ENCODE assay signal across 15 cellular contexts in the genomic region with DNA sequence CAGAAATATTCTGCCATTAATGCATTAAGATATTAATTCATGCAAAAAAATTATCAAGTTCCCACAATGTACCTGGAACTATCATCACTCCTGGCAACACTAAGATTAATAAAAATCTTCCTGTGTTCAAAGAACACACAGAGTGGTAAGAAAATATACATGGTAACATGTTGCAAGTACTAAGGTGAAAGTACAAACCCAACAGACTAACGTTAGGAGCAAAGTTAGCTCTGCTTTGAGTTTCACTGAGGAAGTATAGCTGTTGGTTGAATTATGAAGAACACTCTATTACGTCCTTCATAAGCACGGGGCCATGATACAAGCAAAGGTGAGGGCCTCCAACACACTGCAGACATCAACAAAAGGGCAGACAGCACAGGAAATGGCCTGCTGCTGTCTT. TPM values are rescaled to one million over a fixed set of nuclear protein-coding genes. Genes with fewer than 3 reads are reported as not detected.
A peak's percentile ranks its signal among the peaks of the same experiment; 100 is the strongest.
DNase-seq lines count a peak whose midpoint lies in the region; ATAC-seq, FAIRE-seq and TF ChIP-seq lines count a peak whose summit lies in the region.
"Had no signal": no experiment of that assay in that cellular context is flagged by ENCODE, and none has a peak within 500 bp of the region (broad histone marks: within the 10 kb centered on the region; RNA-seq: fewer than 3 reads in every experiment).

No MANE protein-coding gene starts in this region.

- H3K4me3 ChIP-seq in liver (ENCODE audit: low read depth in 1 of 3, low read length in 3 of 3) (no peak overlapping the region), HepG2 (replicated peaks in 1 of 3; ENCODE audit: insufficient read depth in 1 of 3, low read depth in 2 of 3, low read length in 3 of 3) (no peak overlapping the region), Loucy (ENCODE audit: low read length, poor library complexity, severe bottlenecking) (no peak overlapping the region), MG63 (no peak overlapping the region)
- no peak overlapping the region for H3K4me3 ChIP-seq in naive thymus-derived CD4-positive, alpha-beta T cell (ENCODE audit: low read length)
- H3K4me3 ChIP-seq: GM12878, GM23248 had no signal

- H3K4me3 Mint-ChIP-seq in activated CD4-positive, alpha-beta T cell treated with anti-CD3 and anti-CD28 coated beads, Interleukin-2, amount 10 ng/mL, durations not matched to agents 24 days and 14 days = no peak overlapping the region
- no peak overlapping the region for H3K4me3 Mint-ChIP-seq in naive thymus-derived CD4-positive, alpha-beta T cell
- H3K4me3 Mint-ChIP-seq: CD14-positive monocyte had no signal

- peaks cover 36% of the 10 kb centered on the region for H3K4me1 Mint-ChIP-seq in activated CD4-positive, alpha-beta T cell treated with anti-CD3 and anti-CD28 coated beads, Interleukin-2, amount 10 ng/mL, durations not matched to agents 24 days and 14 days
- peaks cover 40 to 77% (median 65%) of the 10 kb centered on the region in 7 donors for H3K4me1 Mint-ChIP-seq in naive thymus-derived CD4-positive, alpha-beta T cell

- no peaks in the 10 kb centered on the region for H3K27me3 Mint-ChIP-seq in activated CD4-positive, alpha-beta T cell treated with anti-CD3 and anti-CD28 coated beads, Interleukin-2, amount 10 ng/mL, durations not matched to agents 24 days and 14 days
- no peaks in the 10 kb centered on the region for H3K27me3 Mint-ChIP-seq in naive thymus-derived CD4-positive, alpha-beta T cell

- H3K4me2 ChIP-seq in HepG2 (ENCODE audit: low read depth, low read length) (no peak overlapping the region), Loucy (ENCODE audit: low read depth, low read length, poor library complexity, severe bottlenecking) (peak overlapping the region; percentile 61)

- H3F3A ChIP-seq in Loucy (ENCODE audit: low read depth) = peaks cover 3% of the 10 kb centered on the region; the same call in 1 of the 2 replicates

- H3K79me2 ChIP-seq in HepG2 (ENCODE audit: insufficient read depth, low read length) (peaks cover 12% of the 10 kb centered on the region), Loucy (ENCODE audit: insufficient read depth, low read length) (peaks cover 44% of the 10 kb centered on the region)

- TF ChIP-seq CTCF in liver (IDR thresholded peaks at IDR 0.05; ENCODE audit: low read depth, low read length, missing input control) (no peak), HepG2 (CRISPR knock-in tag; IDR thresholded peaks at IDR 0.05) (no peak), Loucy (conservative IDR thresholded peaks at IDR 0.05; ENCODE audit: low read length) (no peak)

- H3K4me1 ChIP-seq in liver (ENCODE audit: control insufficient read depth in 4 of 4, insufficient read depth in 4 of 4, low read length in 3 of 4) (peaks cover 4 to 19% (median 13%) of the 10 kb centered on the region in 4 donors), HepG2 (ENCODE audit: insufficient read depth, low read length) (peaks cover 48% of the 10 kb centered on the region), Loucy (ENCODE audit: insufficient read depth, low read length, poor library complexity, severe bottlenecking) (peaks cover 46% of the 10 kb centered on the region)
- peaks cover 10 to 17% of the 10 kb centered on the region in 2 donors for H3K4me1 ChIP-seq in naive thymus-derived CD4-positive, alpha-beta T cell (ENCODE audit: control insufficient read depth in 2 of 2, insufficient read depth in 2 of 2, low read length in 2 of 2)

- no TSS peak for BruUV-seq in HepG2 (replicated peaks; lab: Mats Ljungman, UMichigan)

- no peaks in the 10 kb centered on the region for H3K9me3 Mint-ChIP-seq in activated CD4-positive, alpha-beta T cell treated with anti-CD3 and anti-CD28 coated beads, Interleukin-2, amount 10 ng/mL, durations not matched to agents 24 days and 14 days
- peaks cover 0 to 6% (median 0%) of the 10 kb centered on the region in 11 donors for H3K9me3 Mint-ChIP-seq in naive thymus-derived CD4-positive, alpha-beta T cell
- H3K9me3 Mint-ChIP-seq: CD14-positive monocyte had no signal

- no peak overlapping the region for H3K27ac Mint-ChIP-seq in activated CD4-positive, alpha-beta T cell treated with anti-CD3 and anti-CD28 coated beads, Interleukin-2, amount 10 ng/mL, durations not matched to agents 24 days and 14 days
- H3K27ac Mint-ChIP-seq in naive thymus-derived CD4-positive, alpha-beta T cell = peak overlapping the region in 5 of 9 donors; percentile 18 to 53 (median 36)

- TF ChIP-seq EP300 in HepG2 (IDR thresholded peaks at IDR 0.05; ENCODE audit: low read depth in 2 of 2, low read length in 2 of 2) = no peak
- TF ChIP-seq EP300 in HepG2 (CRISPR knock-in tag; IDR thresholded peaks at IDR 0.05; ENCODE audit: borderline replicate concordance) = no peak

- WGBS in liver = 65% methylated on average over 3 of the region's 3 CpGs
- 76% methylated on average over 3 of the region's 3 CpGs for WGBS in HepG2 (ENCODE audit: low lambda C conversion rate)

- H3K27ac ChIP-seq in liver (ENCODE audit: low read depth in 1 of 2, low read length in 2 of 2) (no peak overlapping the region), HepG2 (ENCODE audit: extremely low read length, insufficient read depth, low read length) (no peak overlapping the region)
- no peak overlapping the region for H3K27ac ChIP-seq in naive thymus-derived CD4-positive, alpha-beta T cell (ENCODE audit: low read depth, low read length)
- H3K27ac ChIP-seq: GM23248 had no signal

- no peaks in the 10 kb centered on the region for H3K9me2 ChIP-seq in Loucy (replicated peaks; ENCODE audit: low read depth, low read length)

- H4K20me1 ChIP-seq in HepG2 (ENCODE audit: insufficient read depth, low read length) (no peaks in the 10 kb centered on the region), Loucy (ENCODE audit: insufficient read depth, low read length, poor library complexity, severe bottlenecking) (peaks cover 3% of the 10 kb centered on the region)

- CTCF ChIA-PET in HepG2 (lab: Yijun Ruan, JAX; ENCODE audit: low intra/inter-chr PET ratio, low total read pairs) = no interaction called here
- CTCF ChIA-PET in naive thymus-derived CD4-positive, alpha-beta T cell (lab: Charles Lee) = no interaction called here

- no peaks in the 10 kb centered on the region for H3K9me3 ChIP-seq in liver (ENCODE audit: control insufficient read depth in 4 of 4, low read length in 3 of 4)
- H3K9me3 ChIP-seq in HepG2 (ENCODE audit: low read length) = no peaks in the 10 kb centered on the region
- no peaks in the 10 kb centered on the region for H3K9me3 ChIP-seq in Loucy (ENCODE audit: insufficient read depth, low read depth, low read length)
- H3K9me3 ChIP-seq in naive thymus-derived CD4-positive, alpha-beta T cell (ENCODE audit: control insufficient read depth in 2 of 3, low read length in 3 of 3) = no peaks in the 10 kb centered on the region
- H3K9me3 ChIP-seq in MG63 = no peaks in the 10 kb centered on the region

- no peak for FAIRE-seq in HepG2 (lab: Jason Lieb, UNC)

- H3K36me3 Mint-ChIP-seq in activated CD4-positive, alpha-beta T cell treated with anti-CD3 and anti-CD28 coated beads, Interleukin-2, amount 10 ng/mL, durations not matched to agents 24 days and 14 days (ENCODE audit: low read depth) = peaks cover 57% of the 10 kb centered on the region
- H3K36me3 Mint-ChIP-seq in naive thymus-derived CD4-positive, alpha-beta T cell = peaks cover 20 to 65% (median 60%) of the 10 kb centered on the region in 5 donors

- H3K27me3 ChIP-seq in liver (ENCODE audit: control insufficient read depth in 4 of 4, insufficient read depth in 4 of 4, low read length in 3 of 4) = no peaks in the 10 kb centered on the region
- H3K27me3 ChIP-seq in HepG2 (ENCODE audit: control insufficient read depth in 1 of 2, insufficient read depth in 2 of 2, low read length in 2 of 2) = no peaks in the 10 kb centered on the region
- H3K27me3 ChIP-seq in Loucy (ENCODE audit: insufficient read depth, low read length, poor library complexity, severe bottlenecking) = no peaks in the 10 kb centered on the region
- H3K27me3 ChIP-seq in naive thymus-derived CD4-positive, alpha-beta T cell (ENCODE audit: control insufficient read depth in 2 of 2, insufficient read depth in 2 of 2, low read length in 2 of 2) = no peaks in the 10 kb centered on the region
- no peaks in the 10 kb centered on the region for H3K27me3 ChIP-seq in MG63

- no peak for TF ChIP-seq POLR2A in HepG2 (IDR thresholded peaks at IDR 0.05; ENCODE audit: insufficient read depth in 1 of 2, low read depth in 2 of 2, low read length in 2 of 2)

- DNase-seq in activated CD4-positive, alpha-beta T cell treated with anti-CD3 and anti-CD28 coated beads, Interleukin-2, amount 10 ng/mL, durations not matched to agents 24 days and 14 days = peak; percentile 47
- DNase-seq in activated CD4-positive, alpha-beta T cell treated with anti-CD3 and anti-CD28 coated beads, Interleukin-2, amount 50 U/mL, for 1 hour = no peak
- no peak for DNase-seq in HepG2 (ENCODE audit: low spot score)
- no peak for DNase-seq in naive thymus-derived CD4-positive, alpha-beta T cell
- no peak for DNase-seq in MG63
- DNase-seq in 8988T = no peak
- DNase-seq: ACHN, DMS79, GM23248, IMR-90 had no signal

- H2AFZ ChIP-seq in HepG2 (ENCODE audit: low read length) (no peak overlapping the region), Loucy (ENCODE audit: low read length) (no peak overlapping the region)
- H2AFZ ChIP-seq: GM23248 had no signal

- POLR2A ChIA-PET in HepG2 (lab: Yijun Ruan, JAX) = no interaction called here
- POLR2A ChIA-PET in naive thymus-derived CD4-positive, alpha-beta T cell (lab: Charles Lee) = no interaction called here

- TF ChIP-seq RAD21 in liver (IDR thresholded peaks at IDR 0.05) = no peak
- TF ChIP-seq RAD21 in HepG2 (CRISPR knock-in tag; IDR thresholded peaks at IDR 0.05) = no peak

- in situ Hi-C loops in HepG2 (cut with HindIII; ENCODE audit: extremely low pct_ligation_motif_present, low pct_unique_long_range_greater_than_20kb) = no loop called here

- ATAC-seq in HepG2 = no peak
- no peak for ATAC-seq in naive thymus-derived CD4-positive, alpha-beta T cell
- ATAC-seq: GM12878, HCT116 had no signal

- intact Hi-C loops in activated CD4-positive, alpha-beta T cell treated with anti-CD3 and anti-CD28 coated beads, Interleukin-2, amount 10 ng/mL, durations not matched to agents 24 days and 14 days (cut with micrococcal nuclease) = loop anchor here (10.0 kb wide), 1 partner anchor 962 kb away; no protein-coding TSS in a partner anchor
- intact Hi-C loops in HepG2 (cut with micrococcal nuclease; ENCODE audit: unreplicated experiment) = no loop called here
- intact Hi-C loops in naive thymus-derived CD4-positive, alpha-beta T cell (cut with micrococcal nuclease) = loop anchor here in 1 of 2 donors (10.0 kb wide), 1 partner anchor 652 kb away; no protein-coding TSS in a partner anchor

- H3K9ac ChIP-seq in liver (ENCODE audit: low read depth in 1 of 2, low read length in 2 of 2) (no peak overlapping the region), HepG2 (ENCODE audit: insufficient read depth, low read depth, low read length) (no peak overlapping the region), Loucy (ENCODE audit: low read depth, low read length, poor library complexity, severe bottlenecking) (no peak overlapping the region)
- H3K9ac ChIP-seq: GM23248 had no signal

- H3K36me3 ChIP-seq in liver (ENCODE audit: control insufficient read depth in 4 of 4, insufficient read depth in 3 of 4, low read depth in 1 of 4, low read length in 3 of 4) (peaks cover 0 to 18% (median 9%) of the 10 kb centered on the region in 4 donors), HepG2 (replicated peaks in 1 of 2; ENCODE audit: control insufficient read depth in 1 of 2, insufficient read depth in 2 of 2, low read length in 2 of 2) (peaks cover 4 to 29% of the 10 kb centered on the region in 2 experiments; a peak in 3 of 5 replicates), Loucy (ENCODE audit: insufficient read depth, low read length) (peaks cover 26% of the 10 kb centered on the region; the same call in 1 of the 2 replicates), MG63 (peaks cover 8% of the 10 kb centered on the region; the same call in 1 of the 2 replicates)
- peaks cover 4 to 52% (median 10%) of the 10 kb centered on the region in 3 experiments for H3K36me3 ChIP-seq in naive thymus-derived CD4-positive, alpha-beta T cell (ENCODE audit: control insufficient read depth in 2 of 3, insufficient read depth in 3 of 3, low read length in 3 of 3)

RNA-seq across cellular contexts. Expression of a gene that starts 5.8 kb away (rescaled TPM):
- 7.1 and 7.8 TPM in 2 replicates for total RNA-seq in activated CD4-positive, alpha-beta T cell treated with anti-CD3 and anti-CD28 coated beads, Interleukin-2, amount 10 ng/mL, durations not matched to agents 24 days and 14 days
- total RNA-seq in liver = 10 to 100 TPM; 10.0 to 16.0 TPM
- 1 to 10 TPM; 5.6 to 7.0 TPM for polyA plus RNA-seq in liver
- total RNA-seq in HepG2 (2016; rRNA removed; fragmentation: Illumina TruSeq; extraction: Trizol) = 23.5 and 32.9 TPM in 2 replicates
- total RNA-seq in HepG2 (2016; cell fraction: cytosol; rRNA removed; fragmentation: Illumina TruSeq; extraction: Trizol; ENCODE audit: low read depth) = 7.1 and 9.8 TPM in 2 replicates
- total RNA-seq in HepG2 (2016; cell fraction: insoluble cytoplasmic fraction; rRNA removed; fragmentation: Illumina TruSeq; extraction: Trizol) = 23.9 and 31.5 TPM in 2 replicates
- 15.1 and 19.7 TPM in 2 replicates for total RNA-seq in HepG2 (2016; cell fraction: membrane; rRNA removed; fragmentation: Illumina TruSeq; extraction: Trizol)
- 21.5 and 35.5 TPM in 2 replicates for total RNA-seq in HepG2 (2016; cell fraction: nucleus; rRNA removed; fragmentation: Illumina TruSeq; extraction: Trizol)
- 18.4 and 22.6 TPM in 2 replicates for polyA plus RNA-seq in HepG2 (2011; rRNA removed)
- 13.8 and 26.7 TPM in 2 replicates for polyA plus RNA-seq in HepG2 (2011; cell fraction: cytosol; rRNA removed)
- 12.5 and 34.5 TPM in 2 replicates for polyA plus RNA-seq in HepG2 (2011; cell fraction: nucleus; rRNA removed)
- 30.3 and 35.2 TPM in 2 replicates for polyA plus RNA-seq in HepG2 (2012)
- polyA plus RNA-seq in HepG2 (2016; cell fraction: cytosol; fragmentation: Illumina TruSeq; extraction: Trizol; ENCODE audit: low read depth) = 5.4 and 5.6 TPM in 2 replicates
- polyA plus RNA-seq in HepG2 (2016; cell fraction: insoluble cytoplasmic fraction; fragmentation: Illumina TruSeq; extraction: Trizol; ENCODE audit: low read depth) = 21.4 and 24.0 TPM in 2 replicates
- polyA plus RNA-seq in HepG2 (2016; cell fraction: membrane; fragmentation: Illumina TruSeq; extraction: Trizol; ENCODE audit: low read depth) = 12.7 and 15.3 TPM in 2 replicates
- polyA plus RNA-seq in HepG2 (2016; cell fraction: nucleus; fragmentation: Illumina TruSeq; extraction: Trizol; ENCODE audit: insufficient read depth, low read depth) = 20.4 and 26.1 TPM in 2 replicates
- 11.3 and 13.4 TPM in 2 replicates for polyA minus RNA-seq in HepG2 (2011; rRNA and poly(A)+ RNA removed; ENCODE audit: low replicate concordance)
- 22.2 and 23.6 TPM in 2 replicates for polyA minus RNA-seq in HepG2 (2011; cell fraction: cytosol; rRNA and poly(A)+ RNA removed)
- 61.2 and 65.5 TPM in 2 replicates for polyA minus RNA-seq in HepG2 (2011; cell fraction: nucleus; rRNA and poly(A)+ RNA removed)
- 10 to 100 TPM; 26.3 to 77.1 (median 34.8) TPM for total RNA-seq in naive thymus-derived CD4-positive, alpha-beta T cell
- polyA plus RNA-seq in naive thymus-derived CD4-positive, alpha-beta T cell = 10 to 100 TPM; 15.6 to 19.9 TPM
- 4.2 and 5.1 TPM in 2 replicates for total RNA-seq in MG63 (2014; rRNA removed; shearing (Covaris generic); ENCODE audit: low replicate concordance)
